ENCODE assay signal across 16 cellular contexts in the genomic region with DNA sequence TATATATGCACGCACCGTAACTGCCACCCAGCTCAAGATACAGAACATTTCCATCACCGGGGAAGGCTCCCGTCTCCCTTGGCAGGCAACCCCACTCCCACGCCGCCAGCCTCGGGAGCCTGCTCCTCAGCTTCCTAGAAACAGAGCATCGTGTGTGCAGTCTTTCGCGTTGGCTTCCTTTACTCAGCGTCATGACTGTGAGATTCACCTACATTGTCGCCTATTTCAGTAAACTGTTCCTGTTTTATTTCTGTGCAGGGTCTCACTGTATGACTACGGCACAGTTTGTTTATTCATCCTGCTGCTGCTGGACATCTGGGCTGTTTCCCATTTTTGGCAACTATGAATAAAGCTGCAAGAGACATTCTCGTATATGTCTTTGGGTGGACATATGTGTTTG.
DNase-seq lines count a peak whose midpoint lies in the region; TF ChIP-seq lines count a peak whose summit lies in the region.
"Had no signal": no experiment of that assay in that cellular context is flagged by ENCODE, and none has a peak within 500 bp of the region (broad histone marks: within the 10 kb centered on the region; RNA-seq: fewer than 3 reads in every experiment).

No MANE protein-coding gene starts in this region.

- CTCF ChIA-PET in AG04450 (lab: Charles Lee), result interaction anchor here (1.0 to 1.2 kb wide), 2 partner anchors 9 to 38 kb away, joined by 3 to 5 read pairs; no protein-coding TSS in a partner anchor

- H4K20me1 ChIP-seq in fibroblast of lung (ENCODE audit: control insufficient read depth, extremely low read depth, insufficient read depth, low read length), result no peaks in the 10 kb centered on the region

- no peak overlapping the region for H4K91ac ChIP-seq in neuronal stem cell (ENCODE audit: low read depth, low read length, poor library complexity)

- H3K9ac ChIP-seq in fibroblast of lung (ENCODE audit: insufficient read depth, low read length), result no peak overlapping the region
- H3K9ac ChIP-seq in neuronal stem cell (ENCODE audit: low read depth, low read length, poor library complexity), result no peak overlapping the region

- POLR2A ChIA-PET in AG04450 (lab: Yijun Ruan, JAX), result no interaction called here

- no peak overlapping the region for H2AK5ac ChIP-seq in neuronal stem cell (ENCODE audit: low read depth, low read length)

- DNase-seq in AG04450 (ENCODE audit: low read depth, low spot score) (no peak), H7 (peak; percentile 29), fibroblast of lung (ENCODE audit: low read depth in 2 of 2) (peak in 1 of 2 donors; percentile 79), neuronal stem cell (ENCODE audit: low spot score) (no peak), GM13976 (ENCODE audit: low spot score) (no peak), NCI-H1048 (lab: John Stamatoyannopoulos, UW) (no peak), NCI-H2171 treated with DMSO at 0.1 percent for 48 hours (lab: John Stamatoyannopoulos, UW) (no peak), NCI-H1436 (lab: John Stamatoyannopoulos, UW) (no peak)
- DNase-seq: activated CD4-positive, alpha-beta T cell treated with anti-CD3 and anti-CD28 coated beads for 48 hours; activated T-cell treated with anti-CD3 and anti-CD28 coated beads, Interleukin-2, amount 50 U/mL, for 4 hours; gastrocnemius medialis; NCI-H146; NCI-H226; Peyer's patch; retina had no signal

- H3K4ac ChIP-seq in neuronal stem cell (ENCODE audit: low read length), result no peak overlapping the region

- in situ Hi-C loops in GM13976 (cut with MboI; ENCODE audit: low sequenced_read_pairs, unreplicated experiment), result no loop called here

- H3K4me3 ChIP-seq in AG04450 (ENCODE audit: low read depth, low read length), result 0 out of 2 replicates have a peak overlapping the region, but pooled peaks have one; percentile 10
- no peak overlapping the region for H3K4me3 ChIP-seq in H7 (ENCODE audit: insufficient read depth, low read depth, low read length)
- no peak overlapping the region for H3K4me3 ChIP-seq in fibroblast of lung (replicated peaks in 1 of 4; ENCODE audit: control extremely low read depth in 1 of 4, insufficient read depth in 1 of 4, low read depth in 3 of 4, low read length in 4 of 4)
- no peak overlapping the region for H3K4me3 ChIP-seq in neuronal stem cell (ENCODE audit: low read length in 2 of 2)
- H3K4me3 ChIP-seq: gastrocnemius medialis, Peyer's patch, SK-N-MC had no signal

- no peak overlapping the region for H3K14ac ChIP-seq in neuronal stem cell (ENCODE audit: low read length)

- H3K36me3 ChIP-seq in H7 (replicated peaks; ENCODE audit: control insufficient read depth, insufficient read depth, low read length) (0 out of 2 replicates have a peak, but pooled peaks cover 2% of the 10 kb centered on the region), fibroblast of lung (ENCODE audit: control insufficient read depth, insufficient read depth, low read length) (peaks cover 9% of the 10 kb centered on the region), neuronal stem cell (replicated peaks in 1 of 2; ENCODE audit: control insufficient read depth in 2 of 2, insufficient read depth in 2 of 2, low read length in 2 of 2) (peaks cover 0 to 2% of the 10 kb centered on the region in 2 donors)

- no peak overlapping the region for H2BK5ac ChIP-seq in neuronal stem cell (ENCODE audit: low read length)

- H2BK15ac ChIP-seq in neuronal stem cell (ENCODE audit: low read length), result no peak overlapping the region

- no peak overlapping the region for H4K8ac ChIP-seq in neuronal stem cell (ENCODE audit: low read depth, low read length)

- H3K27me3 ChIP-seq in AG04450 (ENCODE audit: control insufficient read depth, insufficient read depth, low read length), result no peaks in the 10 kb centered on the region
- no peaks in the 10 kb centered on the region for H3K27me3 ChIP-seq in H7 (ENCODE audit: control insufficient read depth, insufficient read depth, low read length)
- H3K27me3 ChIP-seq in fibroblast of lung (ENCODE audit: control insufficient read depth, insufficient read depth, low read length), result no peaks in the 10 kb centered on the region
- H3K27me3 ChIP-seq in neuronal stem cell (ENCODE audit: control insufficient read depth in 3 of 3, insufficient read depth in 3 of 3, low read depth in 1 of 3, low read length in 3 of 3), result no peaks in the 10 kb centered on the region
- H3K27me3 ChIP-seq: gastrocnemius medialis, Peyer's patch had no signal

- H3K18ac ChIP-seq in neuronal stem cell (ENCODE audit: low read length), result peak overlapping the region; percentile 28

- H2BK120ac ChIP-seq in neuronal stem cell (ENCODE audit: low read depth, low read length), result no peak overlapping the region

- WGBS in neuronal stem cell (ENCODE audit: extremely low coverage in 2 of 2, insufficient read length in 2 of 2, insufficient replicate concordance in 1 of 2), 2 donors, result no CpG with 5 or more reads among the region's 14 CpGs

- no peaks in the 10 kb centered on the region for H3K79me2 ChIP-seq in fibroblast of lung (ENCODE audit: control insufficient read depth, insufficient read depth, low read length)

- no peaks in the 10 kb centered on the region for H3K79me1 ChIP-seq in neuronal stem cell (ENCODE audit: low read depth, low read length)

- H2BK12ac ChIP-seq in neuronal stem cell (ENCODE audit: low read length), result no peak overlapping the region

- no peaks in the 10 kb centered on the region; the same call in 1 of the 2 replicates for H3K9me3 ChIP-seq in AG04450 (ENCODE audit: control insufficient read depth, insufficient read depth, low read length)
- H3K9me3 ChIP-seq in fibroblast of lung (ENCODE audit: control insufficient read depth, insufficient read depth, low read depth, low read length), result no peaks in the 10 kb centered on the region
- no peaks in the 10 kb centered on the region for H3K9me3 ChIP-seq in neuronal stem cell (replicated peaks in 1 of 2; ENCODE audit: control insufficient read depth in 2 of 2, insufficient read depth in 1 of 2, low read depth in 1 of 2, low read length in 2 of 2)
- H3K9me3 ChIP-seq: gastrocnemius medialis, Peyer's patch had no signal

- H2AFZ ChIP-seq in fibroblast of lung (ENCODE audit: low read length) (no peak overlapping the region), neuronal stem cell (ENCODE audit: low read length) (no peak overlapping the region)

- H3K4me1 ChIP-seq in fibroblast of lung (ENCODE audit: control insufficient read depth, extremely low read depth, insufficient read depth, low read length) (peaks cover 8% of the 10 kb centered on the region), neuronal stem cell (ENCODE audit: control insufficient read depth in 2 of 2, insufficient read depth in 1 of 2, low read depth in 1 of 2, low read length in 2 of 2) (peaks cover 4% of the 10 kb centered on the region in 2 donors)
- H3K4me1 ChIP-seq: gastrocnemius medialis, Peyer's patch had no signal

- H3K4me2 ChIP-seq in fibroblast of lung (ENCODE audit: extremely low read depth, insufficient read depth, low read length) (peak overlapping the region; percentile 29), neuronal stem cell (ENCODE audit: insufficient read depth, low read length, poor library complexity, severe bottlenecking) (no peak overlapping the region)

- H3K27ac ChIP-seq in AG04450 (ENCODE audit: low read depth, low read length) (peak overlapping the region; percentile 31), fibroblast of lung (ENCODE audit: insufficient read depth, low read length) (peak overlapping the region; percentile 45), neuronal stem cell (replicated peaks; ENCODE audit: low read length) (no peak overlapping the region)
- H3K27ac ChIP-seq: gastrocnemius medialis, Peyer's patch, SK-N-MC had no signal

- H3K23ac ChIP-seq in neuronal stem cell (ENCODE audit: low read depth, low read length, poor library complexity), result no peak overlapping the region

- TF ChIP-seq CTCF in AG04450 (IDR thresholded peaks at IDR 0.05; ENCODE audit: low read depth, low read length), result no peak
- TF ChIP-seq CTCF in fibroblast of lung (conservative IDR thresholded peaks at IDR 0.05 in 1 of 2, IDR thresholded peaks at IDR 0.05 in 1 of 2; ENCODE audit: low read depth in 1 of 2, low read length in 2 of 2), result no peak
- no peak for TF ChIP-seq CTCF in GM13976 (IDR thresholded peaks at IDR 0.05; ENCODE audit: borderline replicate concordance, control extremely low read depth, extremely low read depth, insufficient read depth, missing control alignments)
